ENCODE assay signal across 21 cellular contexts in the genomic region with DNA sequence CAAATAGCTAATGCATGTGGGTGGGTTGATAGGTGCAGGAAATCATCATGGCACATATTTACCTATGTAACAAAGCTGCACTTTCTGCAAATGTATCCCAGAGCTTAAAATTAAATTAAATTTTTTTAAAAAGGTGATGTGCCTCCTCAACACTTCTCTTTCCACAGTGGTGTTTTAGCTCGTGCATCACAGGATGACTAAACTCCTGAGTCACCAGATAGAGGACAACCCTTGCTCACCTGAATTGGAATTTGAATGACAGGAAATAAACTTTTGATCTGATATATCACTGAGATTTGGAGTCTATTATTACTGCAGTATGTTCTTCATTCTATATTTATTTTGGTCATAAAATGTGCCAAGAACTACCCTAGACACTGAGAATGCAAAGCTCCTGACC.
DNase-seq lines count a peak whose midpoint lies in the region; ATAC-seq and TF ChIP-seq lines count a peak whose summit lies in the region.
"Had no signal": no experiment of that assay in that cellular context is flagged by ENCODE, and none has a peak within 500 bp of the region (broad histone marks: within the 10 kb centered on the region; RNA-seq: fewer than 3 reads in every experiment).

No MANE protein-coding gene starts in this region.

- H3K4me3 ChIP-seq in RWPE2 (ENCODE audit: severe bottlenecking) = no peak overlapping the region
- no peak overlapping the region for H3K4me3 ChIP-seq in epithelial cell of esophagus (ENCODE audit: low read length)
- H3K4me3 ChIP-seq: A549; BLaER1 treated with 17β-estradiol and CSF1 and Interleukin-3, amounts not matched to agents 10 nM and 100 nM; HAP-1 had no signal

- no peak for TF ChIP-seq CTCF in RWPE2 (IDR thresholded peaks at IDR 0.05; ENCODE audit: poor library complexity, severe bottlenecking)
- TF ChIP-seq CTCF in epithelial cell of esophagus (IDR thresholded peaks at IDR 0.05; ENCODE audit: insufficient read depth, low read depth, low read length, missing control alignments) = no peak

- no peaks in the 10 kb centered on the region for H3K36me3 ChIP-seq in RWPE2 (ENCODE audit: low read depth)
- H3K36me3 ChIP-seq: BE2C; BLaER1 treated with 17β-estradiol and CSF1 and Interleukin-3, amounts not matched to agents 10 nM and 100 nM; HAP-1 had no signal

- ATAC-seq in RWPE2 (ENCODE audit: low read depth) (peak; percentile 75; the same call in 2 of the 3 replicates), HG02970 (IDR thresholded peaks at IDR 0.05; ENCODE audit: low FRiP score, unreplicated experiment) (no peak)
- ATAC-seq in stimulated activated naive CD8-positive, alpha-beta T cell treated with anti-CD3 and anti-CD28 coated beads, Interleukin-15, Interleukin-2, amounts not matched to agents 100 U/mL and 50 U/mL, for 24 hours = no peak
- ATAC-seq: A549 had no signal

- H3K9me3 ChIP-seq in RWPE2 (ENCODE audit: severe bottlenecking) = no peaks in the 10 kb centered on the region
- H3K9me3 ChIP-seq: BE2C, HAP-1 had no signal

- H3K27me3 ChIP-seq in RWPE2 (ENCODE audit: insufficient read depth, poor library complexity, severe bottlenecking) = no peaks in the 10 kb centered on the region
- H3K27me3 ChIP-seq: BE2C; BLaER1 treated with 17β-estradiol and CSF1 and Interleukin-3, amounts not matched to agents 10 nM and 100 nM had no signal

- no peaks in the 10 kb centered on the region for H3K4me1 ChIP-seq in RWPE2 (ENCODE audit: insufficient read depth, poor library complexity, severe bottlenecking)
- H3K4me1 ChIP-seq: A549; BE2C; BLaER1 treated with 17β-estradiol and CSF1 and Interleukin-3, amounts not matched to agents 10 nM and 100 nM; HAP-1 had no signal

- H3K27ac ChIP-seq in RWPE2 (ENCODE audit: poor library complexity, severe bottlenecking) = no peak overlapping the region
- H3K27ac ChIP-seq: A549; BLaER1 treated with 17β-estradiol and CSF1 and Interleukin-3, amounts not matched to agents 10 nM and 100 nM had no signal

- DNase-seq in ELR (ENCODE audit: low read depth) = peak; percentile 1
- DNase-seq in HPDE6-E6E7 (ENCODE audit: extremely low spot score) = peak; percentile 8
- no peak for DNase-seq in RWPE2 (ENCODE audit: low spot score)
- DNase-seq in epithelial cell of esophagus (ENCODE audit: low read depth) = peak; percentile 63
- DNase-seq in T-helper 9 cell = no peak
- no peak for DNase-seq in stimulated activated naive CD8-positive, alpha-beta T cell treated with anti-CD3 and anti-CD28 coated beads, Interleukin-15, Interleukin-2, amounts not matched to agents 100 U/mL and 50 U/mL, for 24 hours
- no peak for DNase-seq in NCI-H1694 treated with DMSO at 0.1 percent for 48 hours (lab: John Stamatoyannopoulos, UW)
- DNase-seq: 8988T; ACHN; AML-193; BE2C; Calu3; CD4-positive, alpha-beta T cell; CD8-positive, alpha-beta memory T cell; DMS53; DMS79 treated with DMSO at 0.1 percent for 48 hours; GOT3 had no signal

Comparison
In these comparisons a context has a peak if more than half of its experiments do, and no peak if none do; other contexts are left out.
1. DNase-seq: peak in ELR (single experiment), HPDE6-E6E7 (single experiment) and epithelial cell of esophagus (single experiment); none in RWPE2 (single experiment), T-helper 9 cell (single experiment), stimulated activated naive CD8-positive, alpha-beta T cell treated with anti-CD3 and anti-CD28 coated beads, Interleukin-15, Interleukin-2, amounts not matched to agents 100 U/mL and 50 U/mL, for 24 hours (single experiment) and NCI-H1694 treated with DMSO at 0.1 percent for 48 hours (single experiment).